Comparison of ENCODE assay signal across 2 cellular contexts in the genomic region with DNA sequence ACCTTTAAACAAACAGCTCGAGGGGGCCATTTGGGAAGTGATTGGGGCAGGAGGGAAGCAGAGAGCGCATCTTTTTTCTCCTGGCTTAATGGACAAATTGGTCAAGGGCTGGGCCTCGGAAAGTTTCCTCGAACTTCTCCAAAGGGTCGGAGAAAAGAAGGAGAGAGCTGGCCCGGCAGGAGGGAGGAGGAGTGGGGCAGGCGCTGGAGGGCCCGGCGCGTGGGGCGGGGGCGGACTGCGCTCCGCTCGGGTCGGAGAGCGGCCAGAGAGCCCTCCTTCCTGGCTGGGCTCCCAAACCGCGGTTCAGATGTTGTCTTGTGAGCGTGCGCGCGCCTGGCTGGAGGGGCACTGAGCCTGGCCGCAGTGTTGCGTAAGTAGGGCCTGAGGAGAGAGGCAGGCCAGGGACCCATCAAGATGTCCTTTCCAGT.
TF ChIP-seq lines count a peak whose summit lies in the region.

No MANE protein-coding gene starts in this region.

TF ChIP-seq in H1, 55 proteins besides CTCF, POLR2A, EP300 and RAD21:
- TF ChIP-seq CEBPB (IDR thresholded peaks at IDR 0.05; ENCODE audit: low read depth, low read length) (peak; percentile 92), GABPA (IDR thresholded peaks at IDR 0.05; ENCODE audit: borderline replicate concordance, insufficient read depth, low read length) (no peak), NANOG (IDR thresholded peaks at IDR 0.05; ENCODE audit: insufficient read depth, low read depth, low read length, poor library complexity, severe bottlenecking) (no peak), EGR1 (IDR thresholded peaks at IDR 0.05; ENCODE audit: borderline replicate concordance, low read depth, low read length) (peak; percentile 42; the same call in 1 of the 2 replicates), MAX (IDR thresholded peaks at IDR 0.05) (peak; percentile 37; the same call in 1 of the 2 replicates), TAF1 (IDR thresholded peaks at IDR 0.05; ENCODE audit: low read depth, low read length) (0 out of 2 replicates have a peak, but pooled peaks have one; percentile 24)

TF ChIP-seq in HepG2, 621 proteins besides CTCF, POLR2A, EP300 and RAD21:
- TF ChIP-seq ZNF800 (CRISPR knock-in tag; IDR thresholded peaks at IDR 0.05), result peak; percentile 86
- no peak for TF ChIP-seq SUZ12 (IDR thresholded peaks at IDR 0.05; ENCODE audit: low read depth, low read length)
- no peak for TF ChIP-seq ZNF441 (CRISPR knock-in tag; IDR thresholded peaks at IDR 0.05; ENCODE audit: borderline replicate concordance)
- peak; percentile 32 for TF ChIP-seq HNRNPLL (IDR thresholded peaks at IDR 0.05; ENCODE audit: low read depth, low read length, poor library complexity, severe bottlenecking)
- TF ChIP-seq GTF3A (CRISPR knock-in tag; conservative IDR thresholded peaks at IDR 0.05), result no peak
- no peak for TF ChIP-seq ZNF737 (CRISPR knock-in tag; IDR thresholded peaks at IDR 0.05; ENCODE audit: borderline replicate concordance)
- no peak for TF ChIP-seq SMAD3 (CRISPR knock-in tag; IDR thresholded peaks at IDR 0.05)
- peak; percentile 62 for TF ChIP-seq CEBPB (IDR thresholded peaks at IDR 0.05; ENCODE audit: borderline replicate concordance, low read depth, low read length)
- no peak for TF ChIP-seq EEA1 (CRISPR knock-in tag; IDR thresholded peaks at IDR 0.05; ENCODE audit: borderline replicate concordance)
- no peak for TF ChIP-seq ZNF598 (CRISPR knock-in tag; IDR thresholded peaks at IDR 0.05; ENCODE audit: borderline replicate concordance)
- TF ChIP-seq ZNF235 (CRISPR knock-in tag; IDR thresholded peaks at IDR 0.05; ENCODE audit: borderline replicate concordance), result no peak
- peak; percentile 65 for TF ChIP-seq ZBTB14 (CRISPR knock-in tag; IDR thresholded peaks at IDR 0.05)
- TF ChIP-seq SNAPC5 (CRISPR knock-in tag; IDR thresholded peaks at IDR 0.05; ENCODE audit: borderline replicate concordance), result no peak
- no peak for TF ChIP-seq MTA1 (CRISPR knock-in tag; IDR thresholded peaks at IDR 0.05; ENCODE audit: borderline replicate concordance)
- no peak for TF ChIP-seq FOXP1 (IDR thresholded peaks at IDR 0.05)
- no peak for TF ChIP-seq FOXP1 (CRISPR knock-in tag; IDR thresholded peaks at IDR 0.05)
- TF ChIP-seq CEBPG (CRISPR knock-in tag; IDR thresholded peaks at IDR 0.05), result peak; percentile 73
- peak; percentile 47; the same call in 1 of the 2 replicates for TF ChIP-seq ARNT2 (CRISPR knock-in tag; IDR thresholded peaks at IDR 0.05; ENCODE audit: low read depth)
- peak; percentile 29; the same call in 1 of the 2 replicates for TF ChIP-seq UBTF (CRISPR knock-in tag; IDR thresholded peaks at IDR 0.05)
